In the genomic region with DNA sequence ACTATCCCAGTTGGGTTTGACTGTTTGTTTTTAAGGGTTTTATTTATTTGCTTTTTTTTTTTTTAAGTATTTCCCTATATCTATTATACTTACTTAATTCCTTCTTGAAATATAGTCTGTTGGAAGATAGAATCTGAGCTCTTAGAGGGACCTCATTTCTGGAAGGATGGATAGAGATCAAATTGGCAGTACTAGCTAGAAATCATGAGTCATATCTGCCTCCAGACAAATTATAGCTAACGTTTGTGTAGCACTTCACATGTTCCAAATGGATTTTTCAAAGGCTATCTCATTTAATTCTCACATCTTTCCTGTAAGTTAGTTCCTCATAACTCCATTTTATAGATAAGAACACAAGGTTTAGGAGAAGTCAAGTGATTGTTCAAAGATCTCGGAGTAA, we compare ENCODE assay signal across 28 cellular contexts.
"Had no signal": no experiment of that assay in that cellular context is flagged by ENCODE, and none has a peak within 500 bp of the region (broad histone marks: within the 10 kb centered on the region; RNA-seq: fewer than 3 reads in every experiment).

No MANE protein-coding gene starts in this region.

- H3K4me1 Mint-ChIP-seq: immature natural killer cell; naive thymus-derived CD8-positive, alpha-beta T cell had no signal

- H3K36me3 Mint-ChIP-seq: activated naive CD8-positive, alpha-beta T cell; immature natural killer cell; naive thymus-derived CD8-positive, alpha-beta T cell had no signal

- ATAC-seq: activated T-cell treated with anti-CD3 and anti-CD28 coated beads, Interleukin-2, amount 50 U/mL, for 72 hours; esophagus mucosa; heart left ventricle; naive thymus-derived CD8-positive, alpha-beta T cell; pancreas had no signal

- H3K27ac ChIP-seq: adrenal gland, brain microvascular endothelial cell, heart left ventricle, pancreas, prostate gland, thoracic aorta, VCaP had no signal

- H3K4me2 ChIP-seq: smooth muscle cell had no signal

- H3K9me3 Mint-ChIP-seq: T-helper 2 cell treated with Interferon-gamma antibody and Interleukin-4, amounts not matched to agents 5 μg/mL and 100 μg/mL, for 36 hours had no signal

- H3K27me3 Mint-ChIP-seq: activated naive CD8-positive, alpha-beta T cell; naive thymus-derived CD8-positive, alpha-beta T cell had no signal

- H3K9me3 ChIP-seq: adrenal gland, heart left ventricle, pancreas, prostate gland, thoracic aorta had no signal

- H3K36me3 ChIP-seq: adrenal gland, brain microvascular endothelial cell, heart left ventricle, pancreas, prostate gland, thoracic aorta had no signal

- H3K4me1 ChIP-seq: adrenal gland, heart left ventricle, pancreas, prostate gland had no signal

- DNase-seq: activated CD4-positive, alpha-beta T cell treated with anti-CD3 and anti-CD28 coated beads for 4 hours; activated CD4-positive, alpha-beta T cell treated with anti-CD3 and anti-CD28 coated beads, Interleukin-2, amount 50 U/mL, for 4 hours; activated naive CD4-positive, alpha-beta T cell treated with Interleukin-2 at 50 U/mL for 16 hours; activated T-cell treated with anti-CD3 and anti-CD28 coated beads for 4 hours; activated T-cell treated with anti-CD3 and anti-CD28 coated beads, Interleukin-2, amount 50 U/mL, for 72 hours; adrenal gland; aorta; brain microvascular endothelial cell; heart left ventricle; hypothalamus; immature natural killer cell; mesenchymal stem cell; naive thymus-derived CD8-positive, alpha-beta T cell; nucleus accumbens; pancreas; stimulated activated CD4-positive, alpha-beta T cell treated with anti-CD3 and anti-CD28 coated beads, Interleukin-15, amount 100 ng/mL, for 24 hours; stimulated activated CD4-positive, alpha-beta T cell treated with anti-CD3 and anti-CD28 coated beads, Interleukin-2, amount 100 ng/mL, for 24 hours; stimulated activated naive CD4-positive, alpha-beta T cell; T-helper 1 cell; trophoblast cell had no signal

- H3K27me3 ChIP-seq: adrenal gland, brain microvascular endothelial cell, heart left ventricle, pancreas had no signal

- H3K27ac Mint-ChIP-seq: activated naive CD8-positive, alpha-beta T cell; activated T-cell treated with anti-CD3 and anti-CD28 coated beads, Interleukin-2, amount 50 U/mL, for 72 hours; immature natural killer cell; naive thymus-derived CD8-positive, alpha-beta T cell; T-helper 2 cell treated with Interferon-gamma antibody and Interleukin-4, amounts not matched to agents 5 μg/mL and 100 μg/mL, for 36 hours had no signal

- H3K4me3 ChIP-seq: adrenal gland, heart left ventricle, pancreas, prostate gland, smooth muscle cell, thoracic aorta had no signal

- H3K4me3 Mint-ChIP-seq: activated naive CD8-positive, alpha-beta T cell; activated T-cell treated with anti-CD3 and anti-CD28 coated beads, Interleukin-2, amount 50 U/mL, for 72 hours; immature natural killer cell; naive thymus-derived CD8-positive, alpha-beta T cell; neural crest cell; T-helper 2 cell treated with Interferon-gamma antibody and Interleukin-4, amounts not matched to agents 5 μg/mL and 100 μg/mL, for 36 hours had no signal
